20 cellular contexts compared by ENCODE assay signal in the genomic region with DNA sequence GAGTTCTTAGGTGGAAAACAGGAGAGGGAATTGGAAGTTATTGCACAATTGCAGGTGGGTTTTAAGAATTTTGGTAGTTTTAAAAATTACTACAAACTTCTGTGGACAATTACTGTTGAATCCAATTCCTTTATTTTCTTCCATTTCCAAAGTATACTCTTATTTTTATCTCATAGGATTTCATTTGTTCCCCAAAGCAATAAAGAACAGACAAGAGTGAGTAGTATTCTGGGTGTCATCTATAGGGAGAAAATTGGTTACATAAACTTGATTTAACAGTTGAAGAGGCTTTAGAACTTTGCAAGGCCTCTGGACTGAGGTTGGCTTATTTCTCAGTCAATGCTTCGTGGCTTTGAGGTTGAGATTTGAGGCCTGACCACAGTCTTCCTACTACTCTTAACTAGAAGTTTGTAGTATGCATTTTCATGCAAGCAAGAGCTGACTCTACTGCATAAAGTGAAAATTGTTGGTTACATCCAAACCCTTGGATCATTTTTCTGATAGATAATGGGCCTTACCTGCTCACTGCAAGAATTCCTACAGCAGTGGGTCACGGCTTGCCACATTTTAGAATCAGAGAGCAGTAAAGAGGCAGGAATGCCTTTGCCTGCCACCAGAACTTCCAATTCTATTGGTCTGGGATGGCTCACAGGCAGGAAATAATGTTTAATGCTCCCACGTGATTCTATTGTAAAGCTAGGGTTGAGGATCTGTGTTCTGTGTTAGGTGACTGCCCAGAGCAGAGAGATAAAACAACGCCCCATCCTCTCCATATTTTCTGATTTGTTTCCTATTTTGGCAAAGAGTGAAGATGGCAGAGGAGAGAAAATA.
"Had no signal": no experiment of that assay in that cellular context is flagged by ENCODE, and none has a peak within 500 bp of the region (broad histone marks: within the 10 kb centered on the region; RNA-seq: fewer than 3 reads in every experiment).

No MANE protein-coding gene starts in this region.

- H3K9me3 ChIP-seq: body of pancreas, colonic mucosa, gastroesophageal sphincter, heart right ventricle, mucosa of descending colon, right atrium auricular region, spleen, testis, upper lobe of left lung had no signal

- ATAC-seq: activated CD8-positive, alpha-beta memory T cell treated with anti-CD3 and anti-CD28 coated beads, Interleukin-2, amount 10 ng/mL, durations not matched to agents 7 days and 5 days; body of pancreas; natural killer cell treated with Interleukin-12 subunit alpha and Interleukin-12 subunit beta and Interleukin-15 and Interleukin-18, amount 100 ng/mL, for 72 hours; stimulated activated naive CD8-positive, alpha-beta T cell treated with anti-CD3 and anti-CD28 coated beads, Interleukin-15, amount 100 ng/mL, for 72 hours had no signal

- H3K36me3 ChIP-seq: colonic mucosa, gastroesophageal sphincter, heart right ventricle, right atrium auricular region, spleen, upper lobe of left lung had no signal

- DNase-seq: activated CD4-positive, alpha-beta T cell treated with anti-CD3 and anti-CD28 coated beads, Interleukin-2, amount 50 U/mL, for 4 hours; activated CD4-positive, CD25-positive, alpha-beta regulatory T cell treated with anti-CD3 and anti-CD28 coated beads, Interleukin-2, amount 50 U/mL, for 72 hours; activated CD8-positive, alpha-beta memory T cell treated with anti-CD3 and anti-CD28 coated beads, Interleukin-2, amount 10 ng/mL, durations not matched to agents 7 days and 5 days; activated naive CD4-positive, alpha-beta T cell treated with anti-CD3 and anti-CD28 coated beads, Interleukin-2, amount 10 ng/mL, durations not matched to agents 7 days and 5 days; activated T-cell treated with anti-CD3 and anti-CD28 coated beads, Interleukin-2, amount 50 U/mL, for 1 hour; body of pancreas; central memory CD4-positive, alpha-beta T cell; colonic mucosa; heart right ventricle; left cardiac atrium; spleen; stimulated activated CD4-positive, alpha-beta T cell treated with anti-CD3 and anti-CD28 coated beads, Interleukin-1b, Interleukin-23, amount 100 ng/mL, for 48 hours; stimulated activated naive CD8-positive, alpha-beta T cell treated with anti-CD3 and anti-CD28 coated beads, Interleukin-15, amount 100 ng/mL, for 72 hours; testis; upper lobe of left lung had no signal

- FAIRE-seq: endometrium had no signal

- H3K4me1 ChIP-seq: body of pancreas, colonic mucosa, heart right ventricle, right atrium auricular region, spleen, testis, upper lobe of left lung had no signal

- H3K4me3 ChIP-seq: body of pancreas, colonic mucosa, gastroesophageal sphincter, heart right ventricle, mucosa of descending colon, right atrium auricular region, spleen, testis, upper lobe of left lung had no signal

- H3K27ac ChIP-seq: body of pancreas, colonic mucosa, heart right ventricle, right atrium auricular region, spleen, testis, upper lobe of left lung had no signal

- H3K27me3 ChIP-seq: body of pancreas, colonic mucosa, gastroesophageal sphincter, heart right ventricle, right atrium auricular region, spleen, testis, upper lobe of left lung had no signal
